15 cellular contexts compared by ENCODE assay signal in genomic region chr2:69216535-69217332, GRCh38.
DNase-seq lines count a peak whose midpoint lies in the region; ATAC-seq, FAIRE-seq and TF ChIP-seq lines count a peak whose summit lies in the region.
"Had no signal": no experiment of that assay in that cellular context is flagged by ENCODE, and none has a peak within 500 bp of the region (broad histone marks: within the 10 kb centered on the region; RNA-seq: fewer than 3 reads in every experiment).

No MANE protein-coding gene starts in this region.

- peaks cover 3% of the 10 kb centered on the region for H3K9me3 Mint-ChIP-seq in astrocyte (ENCODE audit: unreplicated experiment)
- H3K9me3 Mint-ChIP-seq: central memory CD8-positive, alpha-beta T cell had no signal

- no peaks in the 10 kb centered on the region for H3K27me3 Mint-ChIP-seq in astrocyte (ENCODE audit: low read depth, unreplicated experiment)

- H3K27me3 ChIP-seq in astrocyte (ENCODE audit: insufficient read depth, low read length): no peaks in the 10 kb centered on the region
- H3K27me3 ChIP-seq: testis had no signal

- no peak overlapping the region for H3K4me3 Mint-ChIP-seq in astrocyte (ENCODE audit: unreplicated experiment)
- H3K4me3 Mint-ChIP-seq: central memory CD8-positive, alpha-beta T cell had no signal

- H3K36me3 ChIP-seq in astrocyte (ENCODE audit: insufficient read depth, low read length): no peaks in the 10 kb centered on the region

- H3K9ac ChIP-seq in astrocyte (ENCODE audit: low read length): no peak overlapping the region

- peak; percentile 49 for ATAC-seq in left ventricle myocardium superior

- no peak for TF ChIP-seq CTCF in astrocyte (IDR thresholded peaks at IDR 0.05; ENCODE audit: insufficient read depth, low read depth, low read length)

- intact Hi-C loops in left ventricle myocardium superior (cut with micrococcal nuclease): no loop called here

- no peak overlapping the region for H3K27ac ChIP-seq in astrocyte (ENCODE audit: low read depth, low read length)
- H3K27ac ChIP-seq: testis had no signal

- H4K20me1 ChIP-seq in astrocyte (ENCODE audit: insufficient read depth, low read length): no peaks in the 10 kb centered on the region

- no peaks in the 10 kb centered on the region for H3K79me2 ChIP-seq in astrocyte (ENCODE audit: insufficient read depth, low read length)

- H3K27ac Mint-ChIP-seq in astrocyte (ENCODE audit: unreplicated experiment): peak overlapping the region; percentile 13

- peak overlapping the region; percentile 53 for H3K4me2 ChIP-seq in astrocyte (ENCODE audit: low read length)

- peaks cover 12% of the 10 kb centered on the region for H3K36me3 Mint-ChIP-seq in astrocyte (ENCODE audit: low read depth, unreplicated experiment)

- no peak overlapping the region for H3K4me3 ChIP-seq in astrocyte (ENCODE audit: insufficient read depth, low read depth, low read length)
- no peak overlapping the region for H3K4me3 ChIP-seq in skeletal muscle cell (ENCODE audit: low read depth, low read length)
- H3K4me3 ChIP-seq: testis had no signal

- peak; percentile 20 for FAIRE-seq in astrocyte (lab: Jason Lieb, UNC)

- peaks cover 27% of the 10 kb centered on the region for H3K4me1 ChIP-seq in astrocyte (ENCODE audit: insufficient read depth, low read length)
- H3K4me1 ChIP-seq: Caco-2 had no signal

- DNase-seq in Kasumi-1 (lab: John Stamatoyannopoulos, UW) (peak; percentile 10 to 31), astrocyte (ENCODE audit: low read depth) (peak; percentile 88), left ventricle myocardium superior (peak; percentile 57), skeletal muscle cell (ENCODE audit: low read depth) (peak; percentile 93), AML-193 (lab: John Stamatoyannopoulos, UW) (no peak), NCI-H1417 (lab: John Stamatoyannopoulos, UW) (no peak), mucosa of gallbladder (ENCODE audit: low spot score) (no peak)
- DNase-seq in activated naive CD4-positive, alpha-beta T cell treated with anti-CD3 and anti-CD28 coated beads, Interleukin-2, amount 50 U/mL, for 16 hours: no peak
- DNase-seq: Caco-2, KBM-7, mammary epithelial cell, NCI-H1694 treated with DMSO at 0.1 percent for 48 hours, NCI-H526 treated with DMSO at 0.1 percent for 48 hours, testis had no signal

- no peak overlapping the region for H2AFZ ChIP-seq in astrocyte (ENCODE audit: low read depth, low read length)

- no peaks in the 10 kb centered on the region for H3K9me3 ChIP-seq in astrocyte (ENCODE audit: insufficient read depth, low read depth, low read length)
- H3K9me3 ChIP-seq: Caco-2, testis had no signal

- H3K4me1 Mint-ChIP-seq in astrocyte (ENCODE audit: low read depth, unreplicated experiment): peaks cover 17% of the 10 kb centered on the region
- H3K4me1 Mint-ChIP-seq: central memory CD8-positive, alpha-beta T cell had no signal

Comparison
In these comparisons a context has a peak if more than half of its experiments do, and no peak if none do; other contexts are left out.
1. DNase-seq: peak in Kasumi-1 (2 of 2), astrocyte (single experiment), left ventricle myocardium superior (single experiment) and skeletal muscle cell (single experiment); none in AML-193 (0 of 2), NCI-H1417 (0 of 3), mucosa of gallbladder (single experiment) and activated naive CD4-positive, alpha-beta T cell treated with anti-CD3 and anti-CD28 coated beads, Interleukin-2, amount 50 U/mL, for 16 hours (single experiment).